ENCODE assay signal across 16 cellular contexts in genomic region chr13:82294226-82294625, GRCh38.
DNase-seq lines count a peak whose midpoint lies in the region; ATAC-seq, FAIRE-seq and TF ChIP-seq lines count a peak whose summit lies in the region.
"Had no signal": no experiment of that assay in that cellular context is flagged by ENCODE, and none has a peak within 500 bp of the region (broad histone marks: within the 10 kb centered on the region; RNA-seq: fewer than 3 reads in every experiment).

No MANE protein-coding gene starts in this region.

- H3K27me3 Mint-ChIP-seq in GM23338 (ENCODE audit: insufficient read depth, low read depth, poor library complexity) (no peaks in the 10 kb centered on the region), mesothelial cell of epicardium (ENCODE audit: low read depth) (no peaks in the 10 kb centered on the region)
- H3K27me3 Mint-ChIP-seq: CD4-positive, CD25-positive, alpha-beta regulatory T cell had no signal

- H3F3A ChIP-seq in GM23338 (replicated peaks; ENCODE audit: low read depth): no peaks in the 10 kb centered on the region

- intact Hi-C loops in upper lobe of right lung (cut with DNase I): no loop called here
- intact Hi-C loops in testis (cut with DNase I; ENCODE audit: low total_unique reads): no loop called here

- no peak for TF ChIP-seq POLR2A in testis (IDR thresholded peaks at IDR 0.05)

- peak; percentile 50 for ATAC-seq in GM23338
- ATAC-seq in upper lobe of right lung: no peak

- TF ChIP-seq CTCF in GM23338 (conservative IDR thresholded peaks at IDR 0.05; ENCODE audit: low read depth in 2 of 2): peak; percentile 28 to 55; a peak in 3 of 4 replicates
- no peak for TF ChIP-seq CTCF in mesothelial cell of epicardium (IDR thresholded peaks at IDR 0.05; ENCODE audit: unreplicated experiment)
- TF ChIP-seq CTCF in upper lobe of right lung (IDR thresholded peaks at IDR 0.05): no peak
- no peak for TF ChIP-seq CTCF in testis (IDR thresholded peaks at IDR 0.05)

- H2AFZ ChIP-seq in GM23338: no peak overlapping the region

- H3K4me1 ChIP-seq in GM23338 (ENCODE audit: insufficient read depth) (no peaks in the 10 kb centered on the region), upper lobe of right lung (no peaks in the 10 kb centered on the region), testis (no peaks in the 10 kb centered on the region)
- H3K4me1 ChIP-seq: BLaER1 treated with 17β-estradiol and CSF1 and Interleukin-3, amounts not matched to agents 10 nM and 100 nM had no signal

- H3K4me3 ChIP-seq in GM23338 (no peak overlapping the region), upper lobe of right lung (no peak overlapping the region), testis (no peak overlapping the region)
- H3K4me3 ChIP-seq: BLaER1 treated with 17β-estradiol and CSF1 and Interleukin-3, amounts not matched to agents 10 nM and 100 nM had no signal

- no peak for FAIRE-seq in frontal cortex (lab: Jason Lieb, UNC)
- FAIRE-seq: G401.6, GM12891, GM19239 had no signal

- WGBS in testis, 2 donors: 86 to 90% methylated on average over 6 of the region's 6 CpGs

- no peaks in the 10 kb centered on the region for H3K4me1 Mint-ChIP-seq in GM23338
- H3K4me1 Mint-ChIP-seq in mesothelial cell of epicardium: peaks cover 17% of the 10 kb centered on the region
- H3K4me1 Mint-ChIP-seq: CD4-positive, CD25-positive, alpha-beta regulatory T cell had no signal

- peak; percentile 43 for DNase-seq in GM23338 (ENCODE audit: low spot score)
- DNase-seq in SK-N-DZ (ENCODE audit: low spot score): peak; percentile 7
- peak; percentile 7 for DNase-seq in iPS DF 19.7 (ENCODE audit: low read depth, low spot score)
- DNase-seq in mesothelial cell of epicardium (ENCODE audit: low spot score in 2 of 2, unreplicated experiment in 2 of 2): no peak
- no peak for DNase-seq in mucosa of gallbladder (ENCODE audit: low spot score)
- no peak for DNase-seq in upper lobe of right lung
- no peak for DNase-seq in frontal cortex (ENCODE audit: low spot score in 2 of 2)
- DNase-seq in testis: no peak
- DNase-seq: 8988T; CD4-positive, CD25-positive, alpha-beta regulatory T cell; DMS 273 treated with DMSO at 0.1 percent for 48 hours; DMS79 had no signal

- H3K27ac ChIP-seq in GM23338 (ENCODE audit: low read depth) (no peak overlapping the region), upper lobe of right lung (no peak overlapping the region), testis (no peak overlapping the region)
- H3K27ac ChIP-seq: BLaER1 treated with 17β-estradiol and CSF1 and Interleukin-3, amounts not matched to agents 10 nM and 100 nM had no signal

- H3K79me2 ChIP-seq in GM23338 (replicated peaks; ENCODE audit: insufficient read depth): no peaks in the 10 kb centered on the region

- H3K36me3 ChIP-seq in GM23338 (ENCODE audit: insufficient read depth) (no peaks in the 10 kb centered on the region), upper lobe of right lung (no peaks in the 10 kb centered on the region), testis (ENCODE audit: low read depth, missing control alignments) (no peaks in the 10 kb centered on the region)
- H3K36me3 ChIP-seq: BLaER1 treated with 17β-estradiol and CSF1 and Interleukin-3, amounts not matched to agents 10 nM and 100 nM had no signal

- no peak overlapping the region for H3K4me3 Mint-ChIP-seq in GM23338
- no peak overlapping the region for H3K4me3 Mint-ChIP-seq in mesothelial cell of epicardium
- H3K4me3 Mint-ChIP-seq: CD4-positive, CD25-positive, alpha-beta regulatory T cell had no signal

- H3K4me2 ChIP-seq in GM23338: no peak overlapping the region
- H3K4me2 ChIP-seq: BLaER1 treated with 17β-estradiol and CSF1 and Interleukin-3, amounts not matched to agents 10 nM and 100 nM had no signal

- H4K20me1 ChIP-seq in GM23338 (replicated peaks; ENCODE audit: insufficient read depth): no peaks in the 10 kb centered on the region
- H4K20me1 ChIP-seq: BLaER1 treated with 17β-estradiol and CSF1 and Interleukin-3, amounts not matched to agents 10 nM and 100 nM had no signal

- H3K9me3 Mint-ChIP-seq in GM23338: 0 out of 3 replicates have a peak, but pooled peaks cover 3% of the 10 kb centered on the region
- H3K9me3 Mint-ChIP-seq in mesothelial cell of epicardium: peaks cover 4% of the 10 kb centered on the region

- no peaks in the 10 kb centered on the region for H3K36me3 Mint-ChIP-seq in GM23338 (ENCODE audit: low read depth)
- no peaks in the 10 kb centered on the region for H3K36me3 Mint-ChIP-seq in mesothelial cell of epicardium
- H3K36me3 Mint-ChIP-seq: CD4-positive, CD25-positive, alpha-beta regulatory T cell had no signal

- H3K9me3 ChIP-seq in upper lobe of right lung: no peaks in the 10 kb centered on the region
- H3K9me3 ChIP-seq in testis: no peaks in the 10 kb centered on the region
- H3K9me3 ChIP-seq: BLaER1 treated with 17β-estradiol and CSF1 and Interleukin-3, amounts not matched to agents 10 nM and 100 nM had no signal

- H3K9me2 ChIP-seq in GM23338 (ENCODE audit: insufficient read depth): 0 out of 2 replicates have a peak, but pooled peaks cover 2% of the 10 kb centered on the region

- H3K27ac Mint-ChIP-seq in GM23338: no peak overlapping the region
- H3K27ac Mint-ChIP-seq in mesothelial cell of epicardium: peak overlapping the region; percentile 48
- H3K27ac Mint-ChIP-seq: CD4-positive, CD25-positive, alpha-beta regulatory T cell had no signal

- no peaks in the 10 kb centered on the region for H3K27me3 ChIP-seq in GM23338 (ENCODE audit: insufficient read depth)
- H3K27me3 ChIP-seq in upper lobe of right lung: no peaks in the 10 kb centered on the region
- H3K27me3 ChIP-seq in testis: no peaks in the 10 kb centered on the region
- H3K27me3 ChIP-seq: BLaER1 treated with 17β-estradiol and CSF1 and Interleukin-3, amounts not matched to agents 10 nM and 100 nM had no signal

TF ChIP-seq in GM23338, 12 proteins besides CTCF, POLR2A, EP300 and RAD21 (continues in another document):
- no peak for TF ChIP-seq CREB1 (CRISPR knock-in tag; IDR thresholded peaks at IDR 0.05; ENCODE audit: low read depth)
- TF ChIP-seq, protein P1, sequence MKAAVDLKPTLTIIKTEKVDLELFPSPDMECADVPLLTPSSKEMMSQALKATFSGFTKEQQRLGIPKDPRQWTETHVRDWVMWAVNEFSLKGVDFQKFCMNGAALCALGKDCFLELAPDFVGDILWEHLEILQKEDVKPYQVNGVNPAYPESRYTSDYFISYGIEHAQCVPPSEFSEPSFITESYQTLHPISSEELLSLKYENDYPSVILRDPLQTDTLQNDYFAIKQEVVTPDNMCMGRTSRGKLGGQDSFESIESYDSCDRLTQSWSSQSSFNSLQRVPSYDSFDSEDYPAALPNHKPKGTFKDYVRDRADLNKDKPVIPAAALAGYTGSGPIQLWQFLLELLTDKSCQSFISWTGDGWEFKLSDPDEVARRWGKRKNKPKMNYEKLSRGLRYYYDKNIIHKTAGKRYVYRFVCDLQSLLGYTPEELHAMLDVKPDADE (IDR thresholded peaks at IDR 0.05): no peak
- no peak for TF ChIP-seq EZH2phosphoT487 (IDR thresholded peaks at IDR 0.05; ENCODE audit: unreplicated experiment)
- TF ChIP-seq ZNF114 (CRISPR knock-in tag; IDR thresholded peaks at IDR 0.05): no peak
- TF ChIP-seq REST (IDR thresholded peaks at IDR 0.05; ENCODE audit: unreplicated experiment): no peak
- TF ChIP-seq JUNB (IDR thresholded peaks at IDR 0.05; ENCODE audit: unreplicated experiment): no peak
- no peak for TF ChIP-seq ZNF331 (CRISPR knock-in tag; IDR thresholded peaks at IDR 0.05; ENCODE audit: low read depth)
- no peak for TF ChIP-seq POLR2AphosphoS5 (IDR thresholded peaks at IDR 0.05; ENCODE audit: low read depth)
- no peak for TF ChIP-seq NANOG (IDR thresholded peaks at IDR 0.05; ENCODE audit: borderline replicate concordance)
- no peak for TF ChIP-seq EZH2 (IDR thresholded peaks at IDR 0.05; ENCODE audit: low read depth, unreplicated experiment)

Comparison
In these comparisons a context has a peak if more than half of its experiments do, and no peak if none do; other contexts are left out.
1. DNase-seq: peak in GM23338 (single experiment), SK-N-DZ (single experiment) and iPS DF 19.7 (single experiment); none in mesothelial cell of epicardium (0 of 2), mucosa of gallbladder (single experiment), upper lobe of right lung (single experiment), frontal cortex (0 of 2) and testis (single experiment).
2. CTCF ChIP-seq: peak in GM23338 (2 of 2); none in mesothelial cell of epicardium (single experiment), upper lobe of right lung (single experiment) and testis (0 of 3).